Comparison of ENCODE assay signal across 8 cellular contexts in the genomic region with DNA sequence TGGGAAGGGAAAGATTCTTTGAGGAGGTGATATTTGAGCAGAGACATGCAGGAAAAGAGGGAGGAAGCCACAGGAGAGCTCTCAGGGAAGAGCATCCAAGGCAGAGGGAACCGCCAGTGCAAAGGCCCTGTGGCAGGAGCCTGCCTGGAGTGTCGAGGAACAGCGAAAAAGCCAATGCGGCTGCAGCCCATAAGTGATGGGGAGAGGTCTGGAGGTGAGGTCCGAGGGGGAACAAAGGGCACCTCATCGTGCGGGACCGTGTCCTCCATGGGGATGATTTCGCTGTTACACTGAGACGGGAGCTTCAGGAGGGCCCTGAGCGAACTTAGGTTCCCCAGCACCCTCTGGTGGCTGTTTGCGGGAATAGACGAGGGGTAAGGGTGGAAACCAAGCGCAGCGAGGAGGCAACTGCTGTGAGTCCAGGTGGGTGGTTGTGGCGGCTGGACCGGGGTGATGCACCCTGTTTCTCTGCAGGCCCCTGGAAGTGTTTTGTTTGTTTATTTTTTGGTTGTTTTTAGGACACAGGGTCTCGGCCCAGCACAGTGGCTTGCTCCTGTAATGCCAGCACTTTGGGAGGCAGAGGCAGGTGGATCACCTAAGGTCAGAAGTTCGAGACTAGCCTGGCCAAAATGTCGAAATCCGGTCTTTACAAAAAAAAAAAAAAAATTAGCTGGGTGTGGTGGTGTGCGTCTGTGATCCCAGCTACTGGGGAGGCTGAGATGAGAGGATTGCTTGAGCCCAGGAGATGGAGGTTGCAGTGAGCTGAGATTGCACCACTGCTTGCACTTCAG. TPM values are rescaled to one million over a fixed set of nuclear protein-coding genes. Genes with fewer than 3 reads are reported as not detected.
A peak's percentile ranks its signal among the peaks of the same experiment; 100 is the strongest.
DNase-seq lines count a peak whose midpoint lies in the region; ATAC-seq and TF ChIP-seq lines count a peak whose summit lies in the region.

No MANE protein-coding gene starts in this region.

- H3K4me3 ChIP-seq in GM12864 (ENCODE audit: low read depth, low read length), result no peak overlapping the region
- H3K4me3 ChIP-seq in right cardiac atrium (ENCODE audit: low read length), result no peak overlapping the region
- H3K4me3 ChIP-seq in sigmoid colon, result no peak overlapping the region

- ATAC-seq in T-cell (replicated peaks in 1 of 4) (peak; percentile 81 to 88 (median 86)), right cardiac atrium (peak; percentile 80 to 82), GM21367 (IDR thresholded peaks at IDR 0.05; ENCODE audit: unreplicated experiment) (no peak), GM18873 (IDR thresholded peaks at IDR 0.05; ENCODE audit: low FRiP score, unreplicated experiment) (no peak)

- no peak for TF ChIP-seq EP300 in sigmoid colon (IDR thresholded peaks at IDR 0.05)

- DNase-seq in GM12864 (ENCODE audit: low read depth) (peak; percentile 35), NCI-H1092 treated with DMSO at 0.1 percent for 48 hours (lab: John Stamatoyannopoulos, UW) (peak; percentile 45), T-cell (peak; percentile 30 to 74 (median 64)), right cardiac atrium (peak; percentile 72 to 84 (median 83)), sigmoid colon (peak; percentile 88)
- peak; percentile 59 for DNase-seq in activated naive CD8-positive, alpha-beta T cell treated with anti-CD3 and anti-CD28 coated beads, Interleukin-2, amount 50 U/mL, for 16 hours (ENCODE audit: low read depth, low spot score)

- H3K4me3 Mint-ChIP-seq in T-cell, result no peak overlapping the region

- no peaks in the 10 kb centered on the region for H3K9me3 Mint-ChIP-seq in T-cell

- WGBS in right cardiac atrium, result 22% methylated on average over 22 of the region's 22 CpGs
- WGBS in sigmoid colon, 2 donors, result 18 to 23% methylated on average over 22 of the region's 22 CpGs

- no peaks in the 10 kb centered on the region for H3K4me1 ChIP-seq in right cardiac atrium (ENCODE audit: control insufficient read depth, insufficient read depth, low read length)
- H3K4me1 ChIP-seq in sigmoid colon, result peaks cover 0 to 11% (median 10%) of the 10 kb centered on the region in 4 donors

- H3K36me3 Mint-ChIP-seq in T-cell, result peaks cover 15% of the 10 kb centered on the region

- H3K27ac Mint-ChIP-seq in T-cell, result no peak overlapping the region

- intact Hi-C loops in right cardiac atrium (cut with DNase I), result loop anchor here in 2 of 4 donors (2.0 to 10.0 kb wide), 2 partner anchors 271 to 413 kb away; no protein-coding TSS in a partner anchor
- intact Hi-C loops in sigmoid colon (cut with DNase I), result loop anchor here (1.0 kb wide), 1 partner anchor 271 kb away; no protein-coding TSS in a partner anchor

- TF ChIP-seq POLR2A in sigmoid colon (IDR thresholded peaks at IDR 0.05), result no peak

- peaks cover 3 to 7% (median 5%) of the 10 kb centered on the region in 3 donors for H3K4me1 Mint-ChIP-seq in T-cell

- POLR2A ChIA-PET in T-cell (lab: Charles Lee), result no interaction called here

- CTCF ChIA-PET in T-cell (lab: Charles Lee), result interaction anchor here (0.5 to 2.3 kb wide), 10 partner anchors 30 to 1026 kb away, joined by 3 to 26 read pairs (median 4); no protein-coding TSS in a partner anchor

- H3K36me3 ChIP-seq in sigmoid colon, result peaks cover 1 to 10% (median 4%) of the 10 kb centered on the region in 4 donors

- H3K27me3 ChIP-seq in right cardiac atrium (ENCODE audit: control insufficient read depth, insufficient read depth) (no peaks in the 10 kb centered on the region), sigmoid colon (no peaks in the 10 kb centered on the region)

- TF ChIP-seq CTCF in GM12864 (IDR thresholded peaks at IDR 0.05; ENCODE audit: low read depth, low read length, missing control alignments) (peak; percentile 89), sigmoid colon (IDR thresholded peaks at IDR 0.05) (peak; percentile 78 to 93 (median 80))

- peaks cover 22% of the 10 kb centered on the region in 2 donors for H3K27me3 Mint-ChIP-seq in T-cell

- H3K27ac ChIP-seq in right cardiac atrium (ENCODE audit: low read length), result no peak overlapping the region
- no peak overlapping the region for H3K27ac ChIP-seq in sigmoid colon

- H3K9me3 ChIP-seq in right cardiac atrium (ENCODE audit: control insufficient read depth, low read length) (no peaks in the 10 kb centered on the region), sigmoid colon (no peaks in the 10 kb centered on the region)

RNA-seq across cellular contexts. Expression of a gene that starts 5.9 kb away (rescaled TPM):
- total RNA-seq in T-cell (under 1 TPM; 0.28 to 0.70 (median 0.47) TPM), right cardiac atrium (10 to 100 TPM; 32.8 to 61.9 (median 49.1) TPM), sigmoid colon (100 to 1,000 TPM in 1 of 4 donors, 10 to 100 TPM in 3; 41.8 to 184 (median 72.4) TPM)
- polyA plus RNA-seq in right cardiac atrium (34.8 TPM), sigmoid colon (10 to 100 TPM in 2 of 3 donors, 1 to 10 TPM in 1; 3.5 to 26.7 (median 10.8) TPM)

RNA-seq across cellular contexts. Expression of a gene that starts 38.0 kb away (rescaled TPM):
- total RNA-seq in T-cell (1,000 to 10,000 TPM in 1 of 5 donors, 100 to 1,000 TPM in 4; 832 to 1,046 (median 935) TPM), right cardiac atrium (100 to 1,000 TPM; 191 to 248 (median 237) TPM), sigmoid colon (100 to 1,000 TPM; 432 to 576 (median 557) TPM)
- polyA plus RNA-seq in right cardiac atrium (322 TPM), sigmoid colon (100 to 1,000 TPM; 304 to 682 (median 589) TPM)

Comparison
In these comparisons a context has a peak if more than half of its experiments do, and no peak if none do; other contexts are left out.
1. DNase-seq: peak in every context shown above with its lines; median percentile 88 in sigmoid colon; 83 in right cardiac atrium; 64 in T-cell; 59 in activated naive CD8-positive, alpha-beta T cell treated with anti-CD3 and anti-CD28 coated beads, Interleukin-2, amount 50 U/mL, for 16 hours; 45 in NCI-H1092 treated with DMSO at 0.1 percent for 48 hours; 35 in GM12864.
2. ATAC-seq: peak in T-cell (4 of 4) and right cardiac atrium (2 of 2); none in GM21367 (single experiment) and GM18873 (single experiment).
3. RNA of a gene that starts 5.9 kb away (total RNA-seq): 41.8 to 184 TPM in sigmoid colon and 32.8 to 61.9 TPM in right cardiac atrium; 0.28 to 0.70 TPM in T-cell; every median in the first group is over 10 times any median in the second.